Comparison of ENCODE assay signal across 31 cellular contexts in the genomic region with DNA sequence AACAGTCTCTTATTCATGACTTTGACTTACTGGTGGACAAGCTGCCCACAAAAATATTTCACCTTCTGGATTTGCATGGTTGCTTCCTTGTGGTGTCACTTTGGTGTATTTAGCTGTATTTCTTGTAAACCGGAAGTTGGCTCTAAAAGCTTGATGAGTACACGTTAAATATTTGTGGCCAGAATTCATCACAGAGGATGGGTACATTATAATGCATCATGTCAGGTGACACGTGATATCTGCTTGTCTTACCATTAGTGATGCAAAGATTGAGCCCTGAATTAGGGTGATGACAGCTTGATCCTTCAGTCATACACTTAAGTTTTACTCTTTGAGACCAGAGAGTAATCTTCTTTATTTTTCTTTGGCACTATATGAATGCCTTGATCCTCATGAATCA.
A peak's percentile ranks its signal among the peaks of the same experiment; 100 is the strongest.
DNase-seq lines count a peak whose midpoint lies in the region; ATAC-seq, FAIRE-seq and TF ChIP-seq lines count a peak whose summit lies in the region.
"Had no signal": no experiment of that assay in that cellular context is flagged by ENCODE, and none has a peak within 500 bp of the region (broad histone marks: within the 10 kb centered on the region; RNA-seq: fewer than 3 reads in every experiment).

No MANE protein-coding gene starts in this region.

- no peak overlapping the region for H3K4me3 Mint-ChIP-seq in CD8-positive, alpha-beta memory T cell
- no peak overlapping the region for H3K4me3 Mint-ChIP-seq in activated T-cell treated with anti-CD3 and anti-CD28 coated beads, Interleukin-2, amount 50 U/mL, for 4 hours
- H3K4me3 Mint-ChIP-seq: activated CD4-positive, alpha-beta T cell treated with anti-CD3 and anti-CD28 coated beads for 36 hours; activated CD8-positive, alpha-beta T cell treated with anti-CD3 and anti-CD28 coated beads for 36 hours; immature natural killer cell; neural crest cell; stimulated activated naive B cell treated with anti-CD40 and anti-IgM and Interleukin-4, amounts not matched to agents 10 μg/mL and 1 μg/mL and 100 μg/mL, for 72 hours; T-helper 2 cell treated with Interferon-gamma antibody and Interleukin-4, amounts not matched to agents 5 μg/mL and 100 μg/mL, for 36 hours; type B pancreatic cell had no signal

- no peak overlapping the region for H3K4me3 ChIP-seq in CD8-positive, alpha-beta memory T cell (ENCODE audit: low read length)
- no peak overlapping the region for H3K4me3 ChIP-seq in fibroblast of mammary gland (ENCODE audit: control insufficient read depth, low read depth, low read length)
- H3K4me3 ChIP-seq: BLaER1 treated with 17β-estradiol and CSF1 and Interleukin-3, amounts not matched to agents 10 nM and 100 nM; ovary had no signal

- peaks cover 28 to 57% (median 49%) of the 10 kb centered on the region in 3 donors for H3K4me1 Mint-ChIP-seq in CD8-positive, alpha-beta memory T cell
- peaks cover 39% of the 10 kb centered on the region for H3K4me1 Mint-ChIP-seq in activated T-cell treated with anti-CD3 and anti-CD28 coated beads, Interleukin-2, amount 50 U/mL, for 4 hours (ENCODE audit: low read depth)
- H3K4me1 Mint-ChIP-seq: neural crest cell had no signal

- H3K27ac ChIP-seq in CD8-positive, alpha-beta memory T cell (ENCODE audit: low read depth, low read length) = no peak overlapping the region
- H3K27ac ChIP-seq: BLaER1 treated with 17β-estradiol and CSF1 and Interleukin-3, amounts not matched to agents 10 nM and 100 nM; ovary had no signal

- no peaks in the 10 kb centered on the region for H3K27me3 ChIP-seq in CD8-positive, alpha-beta memory T cell (ENCODE audit: insufficient read depth, low read length, poor library complexity, severe bottlenecking)
- H3K27me3 ChIP-seq: BLaER1 treated with 17β-estradiol and CSF1 and Interleukin-3, amounts not matched to agents 10 nM and 100 nM; ovary had no signal

- TF ChIP-seq CTCF in fibroblast of mammary gland (conservative IDR thresholded peaks at IDR 0.05; ENCODE audit: control insufficient read depth, insufficient read depth, low read depth, low read length) = no peak

- H3K36me3 ChIP-seq in CD8-positive, alpha-beta memory T cell (ENCODE audit: insufficient read depth, low read length) = no peaks in the 10 kb centered on the region
- H3K36me3 ChIP-seq: BLaER1 treated with 17β-estradiol and CSF1 and Interleukin-3, amounts not matched to agents 10 nM and 100 nM; ovary had no signal

- ATAC-seq in GM18520 (IDR thresholded peaks at IDR 0.05; ENCODE audit: unreplicated experiment) = peak; percentile 31
- no peak for ATAC-seq in GM21423 (IDR thresholded peaks at IDR 0.05; ENCODE audit: unreplicated experiment)
- no peak for ATAC-seq in activated T-cell treated with anti-CD3 and anti-CD28 coated beads, Interleukin-2, amount 50 U/mL, for 4 hours

- no peak for DNase-seq in CD8-positive, alpha-beta memory T cell
- DNase-seq in HTR-8/SVneo (ENCODE audit: insufficient read length, low spot score) (no peak), fibroblast of mammary gland (ENCODE audit: low read depth) (peak; percentile 36), globus pallidus (ENCODE audit: low spot score) (no peak)
- DNase-seq in activated naive CD4-positive, alpha-beta T cell treated with Interleukin-2 at 50 U/mL for 16 hours = no peak
- DNase-seq in activated T-cell treated with anti-CD3 and anti-CD28 coated beads, Interleukin-2, amount 50 U/mL, for 4 hours = no peak
- DNase-seq: activated CD4-positive, alpha-beta T cell treated with anti-CD3 and anti-CD28 coated beads for 36 hours; activated CD8-positive, alpha-beta T cell treated with anti-CD3 and anti-CD28 coated beads for 36 hours; anterior cingulate cortex; Calu3; DND-41; H7; immature natural killer cell; IMR-90; mammary epithelial cell; NCI-H1105; NCI-H187 treated with DMSO at 0.1 percent for 48 hours; NCI-H2171; NCI-H510A treated with DMSO at 0.1 percent for 48 hours; ovary; stimulated activated naive B cell treated with anti-CD40 and anti-IgM and Interleukin-4, amounts not matched to agents 10 μg/mL and 1 μg/mL and 100 μg/mL, for 72 hours; substantia nigra had no signal

- H3K36me3 Mint-ChIP-seq in CD8-positive, alpha-beta memory T cell = peaks cover 0 to 1% (median 0%) of the 10 kb centered on the region in 3 donors
- no peaks in the 10 kb centered on the region for H3K36me3 Mint-ChIP-seq in activated T-cell treated with anti-CD3 and anti-CD28 coated beads, Interleukin-2, amount 50 U/mL, for 4 hours (ENCODE audit: insufficient read depth)
- H3K36me3 Mint-ChIP-seq: immature natural killer cell, type B pancreatic cell had no signal

- H3K9me3 ChIP-seq in CD8-positive, alpha-beta memory T cell (ENCODE audit: low read length) = no peaks in the 10 kb centered on the region
- H3K9me3 ChIP-seq: ovary had no signal

- H3K27me3 Mint-ChIP-seq in CD8-positive, alpha-beta memory T cell = peaks cover 0 to 5% of the 10 kb centered on the region in 2 donors
- no peaks in the 10 kb centered on the region for H3K27me3 Mint-ChIP-seq in activated T-cell treated with anti-CD3 and anti-CD28 coated beads, Interleukin-2, amount 50 U/mL, for 4 hours (ENCODE audit: low read depth)
- H3K27me3 Mint-ChIP-seq: activated CD4-positive, alpha-beta T cell treated with anti-CD3 and anti-CD28 coated beads for 36 hours; activated CD8-positive, alpha-beta T cell treated with anti-CD3 and anti-CD28 coated beads for 36 hours; type B pancreatic cell had no signal

- peak; percentile 88 for FAIRE-seq in HTR-8/SVneo (lab: Jason Lieb, UNC)
- FAIRE-seq: bronchial epithelial cell, endothelial cell of umbilical vein had no signal

- H3K9me3 Mint-ChIP-seq in CD8-positive, alpha-beta memory T cell = peaks cover 0 to 2% (median 0%) of the 10 kb centered on the region in 5 donors
- H3K9me3 Mint-ChIP-seq in activated T-cell treated with anti-CD3 and anti-CD28 coated beads, Interleukin-2, amount 50 U/mL, for 4 hours = no peaks in the 10 kb centered on the region
- H3K9me3 Mint-ChIP-seq: activated CD8-positive, alpha-beta T cell treated with anti-CD3 and anti-CD28 coated beads for 36 hours; immature natural killer cell had no signal

- peak overlapping the region in 5 of 8 donors; percentile 17 to 62 (median 21) for H3K27ac Mint-ChIP-seq in CD8-positive, alpha-beta memory T cell
- H3K27ac Mint-ChIP-seq: activated CD4-positive, alpha-beta T cell treated with anti-CD3 and anti-CD28 coated beads for 36 hours; activated CD8-positive, alpha-beta T cell treated with anti-CD3 and anti-CD28 coated beads for 36 hours; activated T-helper 2 cell treated with anti-CD3 and anti-CD28 coated beads, Interferon-gamma antibody, Interleukin-2, Interleukin-4, amounts not matched to agents 10 μg/mL and 5 μg/mL and 100 μg/mL, durations not matched to agents 14 hours and 24 hours and 36 hours; immature natural killer cell; stimulated activated naive B cell treated with anti-CD40 and anti-IgM and Interleukin-4, amounts not matched to agents 10 μg/mL and 1 μg/mL and 100 μg/mL, for 72 hours; T-helper 2 cell treated with Interferon-gamma antibody and Interleukin-4, amounts not matched to agents 5 μg/mL and 100 μg/mL, for 36 hours; type B pancreatic cell had no signal

- CTCF ChIA-PET in CD8-positive, alpha-beta memory T cell (lab: Charles Lee) = no interaction called here

- POLR2A ChIA-PET in CD8-positive, alpha-beta memory T cell (lab: Charles Lee) = interaction anchor here (0.7 kb wide), 1 partner anchor 209 kb away, joined by 5 read pairs; no protein-coding TSS in a partner anchor

- H3K4me1 ChIP-seq in CD8-positive, alpha-beta memory T cell (ENCODE audit: insufficient read depth, low read length) = peaks cover 11% of the 10 kb centered on the region
